22 cellular contexts compared by ENCODE assay signal in genomic region chr5:107021575-107021974, GRCh38.
DNase-seq lines count a peak whose midpoint lies in the region; ATAC-seq, FAIRE-seq and TF ChIP-seq lines count a peak whose summit lies in the region.
"Had no signal": no experiment of that assay in that cellular context is flagged by ENCODE, and none has a peak within 500 bp of the region (broad histone marks: within the 10 kb centered on the region; RNA-seq: fewer than 3 reads in every experiment).

No MANE protein-coding gene starts in this region.

- TF ChIP-seq POLR2A in H54 (IDR thresholded peaks at IDR 0.05; ENCODE audit: low read depth, low read length) = no peak

- H3K4me1 Mint-ChIP-seq in CD8-positive, alpha-beta memory T cell = no peaks in the 10 kb centered on the region
- H3K4me1 Mint-ChIP-seq: B cell had no signal

- H2AFZ ChIP-seq in PC-9 = 0 out of 2 replicates have a peak overlapping the region, but pooled peaks have one; percentile 33

- H3K79me2 ChIP-seq in PC-9 (ENCODE audit: low read depth) = no peaks in the 10 kb centered on the region

- H3K4me1 ChIP-seq in PC-9 (replicated peaks; ENCODE audit: insufficient read depth) (no peaks in the 10 kb centered on the region), psoas muscle (no peaks in the 10 kb centered on the region)
- no peaks in the 10 kb centered on the region for H3K4me1 ChIP-seq in CD8-positive, alpha-beta memory T cell (ENCODE audit: insufficient read depth, low read length)
- H3K4me1 ChIP-seq: A549; BLaER1 treated with 17β-estradiol and CSF1 and Interleukin-3, amounts not matched to agents 10 nM and 100 nM had no signal

- H3K4me3 ChIP-seq in PC-9 (no peak overlapping the region), psoas muscle (no peak overlapping the region)
- no peak overlapping the region for H3K4me3 ChIP-seq in CD8-positive, alpha-beta memory T cell (ENCODE audit: low read length)
- H3K4me3 ChIP-seq: A549; BLaER1 treated with 17β-estradiol and CSF1 and Interleukin-3, amounts not matched to agents 10 nM and 100 nM had no signal

- peaks cover 6% of the 10 kb centered on the region; the same call in 1 of the 2 replicates for H3K9me3 ChIP-seq in PC-9 (ENCODE audit: insufficient read depth, low read depth)
- no peaks in the 10 kb centered on the region for H3K9me3 ChIP-seq in psoas muscle
- H3K9me3 ChIP-seq in CD8-positive, alpha-beta memory T cell (ENCODE audit: low read length) = no peaks in the 10 kb centered on the region
- H3K9me3 ChIP-seq: A549; BLaER1 treated with 17β-estradiol and CSF1 and Interleukin-3, amounts not matched to agents 10 nM and 100 nM had no signal

- POLR2A ChIA-PET in PC-9 (lab: Charles Lee; ENCODE audit: unreplicated experiment) = no interaction called here
- POLR2A ChIA-PET in CD8-positive, alpha-beta memory T cell (lab: Charles Lee) = no interaction called here

- no peak overlapping the region for H3K4me2 ChIP-seq in PC-9
- H3K4me2 ChIP-seq: A549; BLaER1 treated with 17β-estradiol and CSF1 and Interleukin-3, amounts not matched to agents 10 nM and 100 nM had no signal

- H3K36me3 ChIP-seq in PC-9 (ENCODE audit: low read depth) = no peaks in the 10 kb centered on the region
- H3K36me3 ChIP-seq in psoas muscle (ENCODE audit: insufficient read depth in 1 of 2, low read depth in 1 of 2) = no peaks in the 10 kb centered on the region
- no peaks in the 10 kb centered on the region for H3K36me3 ChIP-seq in CD8-positive, alpha-beta memory T cell (ENCODE audit: insufficient read depth, low read length)
- H3K36me3 ChIP-seq: BLaER1 treated with 17β-estradiol and CSF1 and Interleukin-3, amounts not matched to agents 10 nM and 100 nM had no signal

- no peak overlapping the region for H3K4me3 Mint-ChIP-seq in CD8-positive, alpha-beta memory T cell
- H3K4me3 Mint-ChIP-seq: B cell; CD4-positive, alpha-beta T cell; CD8-positive, alpha-beta T cell had no signal

- H3K27me3 ChIP-seq in PC-9 (ENCODE audit: insufficient read depth, low read depth) (no peaks in the 10 kb centered on the region), psoas muscle (ENCODE audit: insufficient read depth in 3 of 3, low read length in 2 of 3) (no peaks in the 10 kb centered on the region)
- no peaks in the 10 kb centered on the region for H3K27me3 ChIP-seq in CD8-positive, alpha-beta memory T cell (ENCODE audit: insufficient read depth, low read length, poor library complexity, severe bottlenecking)
- H3K27me3 ChIP-seq: BLaER1 treated with 17β-estradiol and CSF1 and Interleukin-3, amounts not matched to agents 10 nM and 100 nM had no signal

- BruUV-seq in PC-9 (replicated peaks; lab: Mats Ljungman, UMichigan) = no TSS peak

- CTCF ChIA-PET in PC-9 (lab: Charles Lee) = no interaction called here
- CTCF ChIA-PET in CD8-positive, alpha-beta memory T cell (lab: Charles Lee) = no interaction called here

- no peaks in the 10 kb centered on the region for H4K20me1 ChIP-seq in PC-9 (ENCODE audit: insufficient read depth)
- H4K20me1 ChIP-seq: BLaER1 treated with 17β-estradiol and CSF1 and Interleukin-3, amounts not matched to agents 10 nM and 100 nM had no signal

- ATAC-seq in psoas muscle = peak; percentile 42 to 79 (median 78)
- ATAC-seq in GM18502 (IDR thresholded peaks at IDR 0.05; ENCODE audit: poor library complexity, unreplicated experiment) = no peak
- ATAC-seq: A549; CD8-positive, alpha-beta T cell had no signal

- H3K9me3 Mint-ChIP-seq in CD8-positive, alpha-beta memory T cell = no peaks in the 10 kb centered on the region
- H3K9me3 Mint-ChIP-seq: CD4-positive, alpha-beta T cell; CD8-positive, alpha-beta T cell had no signal

- 51 to 80% (median 63%) methylated on average over 2 of the region's 2 CpGs for WGBS in psoas muscle, 3 donors

- H3K36me3 Mint-ChIP-seq in CD8-positive, alpha-beta memory T cell = peaks cover 0 to 1% (median 0%) of the 10 kb centered on the region in 3 donors
- H3K36me3 Mint-ChIP-seq: CD8-positive, alpha-beta T cell had no signal

- H3K27me3 Mint-ChIP-seq in CD8-positive, alpha-beta memory T cell = no peaks in the 10 kb centered on the region
- H3K27me3 Mint-ChIP-seq: B cell; CD4-positive, alpha-beta T cell had no signal

- intact Hi-C loops in PC-9 (cut with micrococcal nuclease; ENCODE audit: unreplicated experiment) = no loop called here
- intact Hi-C loops in psoas muscle (cut with DNase I) = no loop called here

- no peak overlapping the region for H3K27ac Mint-ChIP-seq in CD8-positive, alpha-beta memory T cell
- H3K27ac Mint-ChIP-seq: B cell; CD4-positive, alpha-beta T cell; CD8-positive, alpha-beta T cell had no signal

- no peak for DNase-seq in H54 (ENCODE audit: insufficient read length, low spot score)
- no peak for DNase-seq in PC-9
- DNase-seq in psoas muscle = no peak
- no peak for DNase-seq in DMS79 (lab: John Stamatoyannopoulos, UW)
- no peak for DNase-seq in CD8-positive, alpha-beta memory T cell
- DNase-seq: AML-193; CD4-positive, alpha-beta T cell; CD8-positive, alpha-beta T cell; COR-L47; DMS 273 treated with DMSO at 0.1 percent for 48 hours; DMS153; DMS53; DMS79 treated with DMSO at 0.1 percent for 48 hours; GF-D8 had no signal

- peak; percentile 11 for FAIRE-seq in H54 (lab: Jason Lieb, UNC)
- FAIRE-seq: A549, GM12891, GM18507 had no signal

- TF ChIP-seq CTCF in PC-9 (conservative IDR thresholded peaks at IDR 0.05) (no peak), psoas muscle (IDR thresholded peaks at IDR 0.05) (no peak)

- H3F3A ChIP-seq in PC-9 (ENCODE audit: insufficient read depth, low read depth) = no peaks in the 10 kb centered on the region

- H3K9me2 ChIP-seq in PC-9 (ENCODE audit: insufficient read depth) = no peaks in the 10 kb centered on the region

- H3K27ac ChIP-seq in PC-9 = no peak overlapping the region
- H3K27ac ChIP-seq in psoas muscle = no peak overlapping the region
- H3K27ac ChIP-seq in CD8-positive, alpha-beta memory T cell (ENCODE audit: low read depth, low read length) = no peak overlapping the region
- H3K27ac ChIP-seq: 22Rv1; A549; BLaER1 treated with 17β-estradiol and CSF1 and Interleukin-3, amounts not matched to agents 10 nM and 100 nM; C4-2B had no signal
